In genomic region chr9:105475302-105475701, GRCh38 we compare ENCODE assay signal across 11 cellular contexts. TPM values are rescaled to one million over a fixed set of nuclear protein-coding genes. Genes with fewer than 3 reads are reported as not detected.
A peak's percentile ranks its signal among the peaks of the same experiment; 100 is the strongest.
DNase-seq lines count a peak whose midpoint lies in the region; ATAC-seq and TF ChIP-seq lines count a peak whose summit lies in the region.
"Had no signal": no experiment of that assay in that cellular context is flagged by ENCODE, and none has a peak within 500 bp of the region (broad histone marks: within the 10 kb centered on the region; RNA-seq: fewer than 3 reads in every experiment).

No MANE protein-coding gene starts in this region.

- no peaks in the 10 kb centered on the region for H3K79me2 ChIP-seq in HCT116 (ENCODE audit: insufficient read depth, low read length)

- H3K9ac ChIP-seq in HCT116 (ENCODE audit: low read length): no peak overlapping the region

- no peaks in the 10 kb centered on the region for H3K4me1 ChIP-seq in HCT116 (ENCODE audit: control insufficient read depth in 1 of 2, insufficient read depth in 2 of 2, low read length in 2 of 2)
- H3K4me1 ChIP-seq: suprapubic skin had no signal

- no peak for DNase-seq in AG09309 (ENCODE audit: low read depth)
- DNase-seq in HCT116 (ENCODE audit: low read depth, low spot score): no peak
- peak; percentile 57 for DNase-seq in kidney tubule cell (ENCODE audit: low spot score)
- no peak for DNase-seq in effector CD8-positive, alpha-beta T cell (lab: John Stamatoyannopoulos, UW)
- DNase-seq in DMS79 treated with DMSO at 0.1 percent for 48 hours (lab: John Stamatoyannopoulos, UW): no peak
- DNase-seq in NCI-H1092 (lab: John Stamatoyannopoulos, UW): no peak
- no peak for DNase-seq in GOT3 (lab: John Stamatoyannopoulos, UW)
- DNase-seq: naive B cell, NCI-H1092 treated with DMSO at 0.1 percent for 48 hours had no signal

- no peak for TF ChIP-seq POLR2A in HCT116 (IDR thresholded peaks at IDR 0.05; ENCODE audit: borderline replicate concordance, extremely low read depth, insufficient read depth, insufficient read length)

- peak; percentile 71 for ATAC-seq in HCT116
- ATAC-seq in activated T-helper 17 cell treated with anti-CD3 and anti-CD28 coated beads, Interleukin-2, amount 50 U/mL, for 72 hours (replicated peaks): peak; percentile 65

- peaks cover 6% of the 10 kb centered on the region for H3K36me3 Mint-ChIP-seq in activated T-helper 17 cell treated with anti-CD3 and anti-CD28 coated beads, Interleukin-2, amount 50 U/mL, for 72 hours (ENCODE audit: low read depth)

- no peaks in the 10 kb centered on the region for H3K4me1 Mint-ChIP-seq in activated T-helper 17 cell treated with anti-CD3 and anti-CD28 coated beads, Interleukin-2, amount 50 U/mL, for 72 hours
- H3K4me1 Mint-ChIP-seq: naive B cell had no signal

- no peaks in the 10 kb centered on the region for H4K20me1 ChIP-seq in HCT116 (ENCODE audit: insufficient read depth)

- H3K27ac Mint-ChIP-seq in activated T-helper 17 cell treated with anti-CD3 and anti-CD28 coated beads, Interleukin-2, amount 50 U/mL, for 72 hours: no peak overlapping the region
- H3K27ac Mint-ChIP-seq: naive B cell had no signal

- no peak overlapping the region for H2AFZ ChIP-seq in HCT116 (ENCODE audit: low read depth, low read length, poor library complexity, severe bottlenecking)

- BruUV-seq in HCT116 (replicated peaks; lab: Mats Ljungman, UMichigan): no TSS peak

- no peak overlapping the region for H3K4me2 ChIP-seq in HCT116 (ENCODE audit: low read length)

- no peaks in the 10 kb centered on the region for H3K9me2 ChIP-seq in HCT116 (ENCODE audit: insufficient read depth)

- TF ChIP-seq CTCF in AG09309 (IDR thresholded peaks at IDR 0.05; ENCODE audit: control insufficient read depth, insufficient read depth, low read depth, low read length, missing control alignments): peak; percentile 43
- TF ChIP-seq CTCF in HCT116 (IDR thresholded peaks at IDR 0.05 in 2 of 3, conservative IDR thresholded peaks at IDR 0.05 in 1 of 3; ENCODE audit: borderline replicate concordance in 1 of 3, insufficient read depth in 1 of 3, low read depth in 2 of 3, low read length in 2 of 3): peak; percentile 7 to 35 (median 33); a peak in 4 of 6 replicates

- H3K27me3 Mint-ChIP-seq in activated T-helper 17 cell treated with anti-CD3 and anti-CD28 coated beads, Interleukin-2, amount 50 U/mL, for 72 hours: no peaks in the 10 kb centered on the region
- H3K27me3 Mint-ChIP-seq: naive B cell had no signal

- RAD21 ChIA-PET in HCT116 (lab: Charles Lee; ENCODE audit: low non-redundant PET in 1 of 2, low total read pairs in 2 of 2, uncharacterized antibody in 2 of 2, unreplicated experiment in 2 of 2): no interaction called here

- no peaks in the 10 kb centered on the region for H3K27me3 ChIP-seq in HCT116 (ENCODE audit: insufficient read depth, low read length)
- H3K27me3 ChIP-seq: suprapubic skin had no signal

- no peak overlapping the region for H3K27ac ChIP-seq in HCT116 (ENCODE audit: low read depth, low read length)
- H3K27ac ChIP-seq: suprapubic skin had no signal

- peak; percentile 21; the same call in 1 of the 2 replicates for TF ChIP-seq RAD21 in HCT116 (IDR thresholded peaks at IDR 0.05; ENCODE audit: low read depth)

- no peak overlapping the region for H3K4me3 Mint-ChIP-seq in activated T-helper 17 cell treated with anti-CD3 and anti-CD28 coated beads, Interleukin-2, amount 50 U/mL, for 72 hours
- H3K4me3 Mint-ChIP-seq: naive B cell had no signal

- H3K4me3 ChIP-seq in AG09309 (ENCODE audit: control insufficient read depth, low read depth, low read length) (no peak overlapping the region), HCT116 (replicated peaks in 1 of 2; ENCODE audit: low read depth in 1 of 2, low read length in 2 of 2) (no peak overlapping the region)
- H3K4me3 ChIP-seq: suprapubic skin had no signal

- no peaks in the 10 kb centered on the region for H3K9me3 ChIP-seq in HCT116 (ENCODE audit: control insufficient read depth in 1 of 2, insufficient read depth in 1 of 2, low read depth in 1 of 2, low read length in 2 of 2)
- H3K9me3 ChIP-seq: suprapubic skin had no signal

- CTCF ChIA-PET in HCT116 (lab: Charles Lee): interaction anchor here (1.0 kb wide), 1 partner anchor 12 kb away, joined by 3 read pairs; no protein-coding TSS in a partner anchor

- peaks cover 0 to 3% of the 10 kb centered on the region in 2 experiments; a peak in 1 of 4 replicates for H3K36me3 ChIP-seq in HCT116 (ENCODE audit: control insufficient read depth in 1 of 2, insufficient read depth in 2 of 2, low read length in 2 of 2)
- H3K36me3 ChIP-seq: suprapubic skin had no signal

- POLR2A ChIA-PET in HCT116 (lab: Charles Lee): no interaction called here

- no peaks in the 10 kb centered on the region for H3K9me3 Mint-ChIP-seq in activated T-helper 17 cell treated with anti-CD3 and anti-CD28 coated beads, Interleukin-2, amount 50 U/mL, for 72 hours
- H3K9me3 Mint-ChIP-seq: naive B cell had no signal

- intact Hi-C loops in HCT116 (cut with micrococcal nuclease): no loop called here

TF ChIP-seq in HCT116, 20 proteins besides CTCF, POLR2A, EP300 and RAD21:
- no peak for TF ChIP-seq ZBTB33 (IDR thresholded peaks at IDR 0.05; ENCODE audit: extremely low read depth, insufficient replicate concordance, low read length)
- no peak for TF ChIP-seq POLR2AphosphoS5 (IDR thresholded peaks at IDR 0.05; ENCODE audit: low read depth, low read length)
- no peak for TF ChIP-seq EZH2 (IDR thresholded peaks at IDR 0.05)
- no peak for TF ChIP-seq ZFX (IDR thresholded peaks at IDR 0.05)
- no peak for TF ChIP-seq TCF7L2 (IDR thresholded peaks at IDR 0.05; ENCODE audit: borderline replicate concordance, extremely low read depth, insufficient read depth, insufficient read length)
- no peak for TF ChIP-seq EGR1 (IDR thresholded peaks at IDR 0.05; ENCODE audit: low read depth)
- no peak for TF ChIP-seq ELF1 (IDR thresholded peaks at IDR 0.05; ENCODE audit: borderline replicate concordance, low read depth)
- no peak for TF ChIP-seq SRF (IDR thresholded peaks at IDR 0.05; ENCODE audit: low read depth)
- TF ChIP-seq CBX3 (IDR thresholded peaks at IDR 0.05; ENCODE audit: low read depth): no peak
- TF ChIP-seq SP1 (IDR thresholded peaks at IDR 0.05; ENCODE audit: low read depth): no peak
- TF ChIP-seq EZH2phosphoT487 (IDR thresholded peaks at IDR 0.05; ENCODE audit: borderline replicate concordance): no peak
- TF ChIP-seq CEBPB (IDR thresholded peaks at IDR 0.05; ENCODE audit: low read depth): no peak
- TF ChIP-seq FOSL1 (IDR thresholded peaks at IDR 0.05; ENCODE audit: low read depth): no peak
- no peak for TF ChIP-seq ZNF274 (IDR thresholded peaks at IDR 0.05; ENCODE audit: low read depth, low read length)
- no peak for TF ChIP-seq REST (IDR thresholded peaks at IDR 0.05; ENCODE audit: low read depth)

RNA-seq across cellular contexts. Expression of gene FSD1L, which starts 27.5 kb away (rescaled TPM):
- total RNA-seq in HCT116 (2021; ENCODE audit: unreplicated experiment): 5.5 TPM
- polyA plus RNA-seq in HCT116 (2012): 1.0 and 1.1 TPM in 2 replicates
- total RNA-seq in activated T-helper 17 cell treated with anti-CD3 and anti-CD28 coated beads, Interleukin-2, amount 50 U/mL, for 72 hours: 1 to 10 TPM; 3.4 to 4.6 TPM
